In the genomic region with DNA sequence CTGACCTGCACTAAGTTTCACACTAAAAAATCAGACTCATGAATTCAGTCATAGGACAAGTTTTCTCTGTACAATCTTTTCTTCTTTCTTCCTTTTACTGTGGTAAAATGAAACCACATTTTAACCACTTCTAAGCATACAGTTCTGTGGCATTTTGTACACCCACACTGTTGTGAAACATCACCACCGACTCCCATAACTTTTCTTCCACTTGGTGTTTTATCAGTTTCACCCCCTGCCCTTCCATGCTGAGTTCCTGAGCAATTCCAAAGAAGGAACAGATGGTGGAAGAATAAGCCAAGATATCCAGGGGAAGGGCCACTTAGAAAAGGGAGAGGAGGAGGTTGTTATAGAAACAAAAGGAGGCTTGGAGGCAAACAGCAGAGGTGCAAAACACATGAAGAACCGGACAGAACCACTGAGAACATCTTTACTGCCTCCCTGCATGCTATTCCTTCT, we compare ENCODE assay signal across 9 cellular contexts. TPM values are rescaled to one million over a fixed set of nuclear protein-coding genes. Genes with fewer than 3 reads are reported as not detected.
DNase-seq lines count a peak whose midpoint lies in the region; ATAC-seq and TF ChIP-seq lines count a peak whose summit lies in the region.
"Had no signal": no experiment of that assay in that cellular context is flagged by ENCODE, and none has a peak within 500 bp of the region (broad histone marks: within the 10 kb centered on the region; RNA-seq: fewer than 3 reads in every experiment).

No MANE protein-coding gene starts in this region.

- H3K4me3 Mint-ChIP-seq in CD8-positive, alpha-beta T cell = peak overlapping the region; percentile 5
- peak overlapping the region; percentile 43 for H3K4me3 Mint-ChIP-seq in activated naive CD8-positive, alpha-beta T cell treated with anti-CD3 and anti-CD28 coated beads, Interleukin-2, amount 50 U/mL, for 24 hours
- H3K4me3 Mint-ChIP-seq: IgD-negative memory B cell had no signal

- H3K9me3 ChIP-seq in CD8-positive, alpha-beta T cell (ENCODE audit: low read length) = no peaks in the 10 kb centered on the region

- no peaks in the 10 kb centered on the region for H3K27me3 ChIP-seq in CD8-positive, alpha-beta T cell (ENCODE audit: insufficient read depth, low read length)

- peak in 1 of 7 experiments; percentile 7 for DNase-seq in CD8-positive, alpha-beta T cell
- DNase-seq in GM19240 (ENCODE audit: insufficient read length, low spot score) = peak; percentile 3
- DNase-seq in activated naive CD8-positive, alpha-beta T cell treated with anti-CD3 and anti-CD28 coated beads, Interleukin-2, amount 50 U/mL, for 24 hours = no peak
- DNase-seq in stromal cell of bone marrow (ENCODE audit: low read depth) = peak; percentile 48
- no peak for DNase-seq in nucleus accumbens (lab: John Stamatoyannopoulos, UW)
- DNase-seq in stimulated activated CD4-positive, alpha-beta T cell treated with anti-CD3 and anti-CD28 coated beads, Interleukin-4, amount 100 ng/mL, for 1 hour = no peak
- DNase-seq in midbrain (lab: John Stamatoyannopoulos, UW) = no peak

- peak; percentile 77 for ATAC-seq in CD8-positive, alpha-beta T cell
- peak; percentile 93 for ATAC-seq in HG03159 (IDR thresholded peaks at IDR 0.05; ENCODE audit: unreplicated experiment)
- ATAC-seq in activated naive CD8-positive, alpha-beta T cell treated with anti-CD3 and anti-CD28 coated beads, Interleukin-2, amount 50 U/mL, for 24 hours = peak; percentile 95

- H3K36me3 Mint-ChIP-seq in CD8-positive, alpha-beta T cell = peaks cover 54% of the 10 kb centered on the region
- H3K36me3 Mint-ChIP-seq in activated naive CD8-positive, alpha-beta T cell treated with anti-CD3 and anti-CD28 coated beads, Interleukin-2, amount 50 U/mL, for 24 hours (ENCODE audit: low read depth) = peaks cover 64% of the 10 kb centered on the region

- CTCF ChIA-PET in CD8-positive, alpha-beta T cell (lab: Charles Lee) = interaction anchor here (1.2 kb wide), 1 partner anchor 9 kb away, joined by 3 read pairs; no protein-coding TSS in a partner anchor

- H3K4me1 ChIP-seq in CD8-positive, alpha-beta T cell (ENCODE audit: insufficient read depth, low read length) = peaks cover 19% of the 10 kb centered on the region

- TF ChIP-seq CTCF in CD8-positive, alpha-beta T cell (IDR thresholded peaks at IDR 0.05) = no peak

- H3K27ac ChIP-seq in CD8-positive, alpha-beta T cell (ENCODE audit: low read depth, low read length) = no peak overlapping the region

- no peak overlapping the region for H3K4me3 ChIP-seq in CD8-positive, alpha-beta T cell (ENCODE audit: low read depth, low read length)

- no peaks in the 10 kb centered on the region for H3K9me3 Mint-ChIP-seq in CD8-positive, alpha-beta T cell
- H3K9me3 Mint-ChIP-seq in activated naive CD8-positive, alpha-beta T cell treated with anti-CD3 and anti-CD28 coated beads, Interleukin-2, amount 50 U/mL, for 24 hours = no peaks in the 10 kb centered on the region
- H3K9me3 Mint-ChIP-seq: IgD-negative memory B cell had no signal

- H3K27ac Mint-ChIP-seq in CD8-positive, alpha-beta T cell = no peak overlapping the region
- H3K27ac Mint-ChIP-seq in activated naive CD8-positive, alpha-beta T cell treated with anti-CD3 and anti-CD28 coated beads, Interleukin-2, amount 50 U/mL, for 24 hours = peak overlapping the region; percentile 79

- POLR2A ChIA-PET in CD8-positive, alpha-beta T cell (lab: Charles Lee) = no interaction called here

- peaks cover 18% of the 10 kb centered on the region for H3K4me1 Mint-ChIP-seq in CD8-positive, alpha-beta T cell (ENCODE audit: low read depth)
- H3K4me1 Mint-ChIP-seq in activated naive CD8-positive, alpha-beta T cell treated with anti-CD3 and anti-CD28 coated beads, Interleukin-2, amount 50 U/mL, for 24 hours = peaks cover 15% of the 10 kb centered on the region

- peaks cover 4% of the 10 kb centered on the region for H3K36me3 ChIP-seq in CD8-positive, alpha-beta T cell (ENCODE audit: insufficient read depth, low read length)

- H3K27me3 Mint-ChIP-seq in CD8-positive, alpha-beta T cell (ENCODE audit: low read depth) = peaks cover 3% of the 10 kb centered on the region
- no peaks in the 10 kb centered on the region for H3K27me3 Mint-ChIP-seq in activated naive CD8-positive, alpha-beta T cell treated with anti-CD3 and anti-CD28 coated beads, Interleukin-2, amount 50 U/mL, for 24 hours
- H3K27me3 Mint-ChIP-seq: IgD-negative memory B cell had no signal

- intact Hi-C loops in CD8-positive, alpha-beta T cell (cut with DNase I, micrococcal nuclease) = loop anchor here in 1 of 2 experiments (1.0 kb wide), 1 partner anchor 22 kb away; the partner anchor contains the start of gene SLC25A4

RNA-seq across cellular contexts. Expression of gene SLC25A4, which starts 22.6 kb away (rescaled TPM):
- 10 to 100 TPM; 10.0 to 11.0 TPM for total RNA-seq in CD8-positive, alpha-beta T cell

RNA-seq across cellular contexts. Expression of gene CFAP97, which starts 38.2 kb away (rescaled TPM):
- total RNA-seq in CD8-positive, alpha-beta T cell = 10 to 100 TPM; 18.8 to 20.4 TPM

RNA-seq across cellular contexts. Expression of gene SNX25, which starts 43.8 kb away (rescaled TPM):
- total RNA-seq in CD8-positive, alpha-beta T cell = 10 to 100 TPM; 18.0 to 18.2 TPM

Comparison
In these comparisons a context has a peak if more than half of its experiments do, and no peak if none do; other contexts are left out.
1. DNase-seq: peak in GM19240 (single experiment) and stromal cell of bone marrow (single experiment); none in activated naive CD8-positive, alpha-beta T cell treated with anti-CD3 and anti-CD28 coated beads, Interleukin-2, amount 50 U/mL, for 24 hours (single experiment), nucleus accumbens (0 of 56), stimulated activated CD4-positive, alpha-beta T cell treated with anti-CD3 and anti-CD28 coated beads, Interleukin-4, amount 100 ng/mL, for 1 hour (single experiment) and midbrain (single experiment).
2. Peak in every context shown above with its lines, with median percentiles within 50 percentile points of each other: ATAC-seq.